1 cellular context compared by ENCODE assay signal in genomic region chr1:75211648-75212047, GRCh38.
TF ChIP-seq lines count a peak whose summit lies in the region.

No MANE protein-coding gene starts in this region.

TF ChIP-seq in K562, 482 proteins besides CTCF, POLR2A, EP300 and RAD21 (continued from another document):
- no peak for TF ChIP-seq CUX1 (CRISPR knock-in tag; IDR thresholded peaks at IDR 0.05)
- TF ChIP-seq FOXO4 (CRISPR knock-in tag; IDR thresholded peaks at IDR 0.05) = no peak
- peak; percentile 68; the same call in 1 of the 2 replicates for TF ChIP-seq ZNF512 (tag; IDR thresholded peaks at IDR 0.05)
- peak; percentile 47 for TF ChIP-seq U2AF1 (optimal IDR thresholded peaks at IDR 0.05; ENCODE audit: low read depth, low read length)
- TF ChIP-seq CBX3 (IDR thresholded peaks at IDR 0.05; ENCODE audit: borderline replicate concordance in 1 of 2, low read length in 2 of 2) = no peak
- TF ChIP-seq GTF2A2 (tag; IDR thresholded peaks at IDR 0.05) = no peak
- TF ChIP-seq COPS2 (conservative IDR thresholded peaks at IDR 0.05) = no peak
